In genomic region chr20:34390769-34391447, GRCh38 we compare ENCODE assay signal across 8 cellular contexts. TPM values are rescaled to one million over a fixed set of nuclear protein-coding genes. Genes with fewer than 3 reads are reported as not detected.
DNase-seq lines count a peak whose midpoint lies in the region; ATAC-seq and TF ChIP-seq lines count a peak whose summit lies in the region.

No MANE protein-coding gene starts in this region.

- H3K27ac Mint-ChIP-seq in activated naive CD8-positive, alpha-beta T cell treated with anti-CD3 and anti-CD28 coated beads, Interleukin-2, amount 50 U/mL, for 24 hours, result peak overlapping the region; percentile 22

- H3K27me3 ChIP-seq in MG63 (no peaks in the 10 kb centered on the region), mesenchymal stem cell (ENCODE audit: control insufficient read depth in 1 of 2, insufficient read depth in 1 of 2, low read length in 2 of 2) (no peaks in the 10 kb centered on the region)

- TF ChIP-seq CTCF in AG09319 (IDR thresholded peaks at IDR 0.05; ENCODE audit: low read depth, low read length), result no peak

- H3K18ac ChIP-seq in mesenchymal stem cell (ENCODE audit: low read depth in 1 of 2, low read length in 2 of 2), result no peak overlapping the region

- no peak overlapping the region for H3K9ac ChIP-seq in mesenchymal stem cell (ENCODE audit: low read length)

- no peak overlapping the region for H2BK15ac ChIP-seq in mesenchymal stem cell (ENCODE audit: low read depth, poor library complexity, severe bottlenecking)

- peak overlapping the region; percentile 54 for H3K27ac ChIP-seq in mesenchymal stem cell (ENCODE audit: low read length, poor library complexity, severe bottlenecking)

- no peaks in the 10 kb centered on the region for H3K27me3 Mint-ChIP-seq in activated naive CD8-positive, alpha-beta T cell treated with anti-CD3 and anti-CD28 coated beads, Interleukin-2, amount 50 U/mL, for 24 hours

- no peak overlapping the region for H2BK5ac ChIP-seq in mesenchymal stem cell (ENCODE audit: low read depth, low read length, poor library complexity, severe bottlenecking)

- H3K36me3 ChIP-seq in MG63 (peaks cover 46% of the 10 kb centered on the region), mesenchymal stem cell (ENCODE audit: control insufficient read depth in 1 of 2, insufficient read depth in 2 of 2, low read depth in 1 of 2, low read length in 2 of 2) (peaks cover 20 to 39% of the 10 kb centered on the region in 2 experiments)

- peaks cover 16% of the 10 kb centered on the region for H3K4me1 ChIP-seq in mesenchymal stem cell (ENCODE audit: control insufficient read depth, insufficient read depth, low read depth, low read length)

- H3K36me3 Mint-ChIP-seq in activated naive CD8-positive, alpha-beta T cell treated with anti-CD3 and anti-CD28 coated beads, Interleukin-2, amount 50 U/mL, for 24 hours (ENCODE audit: low read depth), result peaks cover 34% of the 10 kb centered on the region

- no peaks in the 10 kb centered on the region for H3K9me3 Mint-ChIP-seq in activated naive CD8-positive, alpha-beta T cell treated with anti-CD3 and anti-CD28 coated beads, Interleukin-2, amount 50 U/mL, for 24 hours

- no peak overlapping the region for H4K8ac ChIP-seq in mesenchymal stem cell (ENCODE audit: low read length)

- no peak overlapping the region for H2AFZ ChIP-seq in mesenchymal stem cell (ENCODE audit: low read depth, low read length)

- H3K9me3 ChIP-seq in MG63, result no peaks in the 10 kb centered on the region
- no peaks in the 10 kb centered on the region for H3K9me3 ChIP-seq in mesenchymal stem cell (ENCODE audit: control insufficient read depth, low read length)

- H3K4me1 Mint-ChIP-seq in activated naive CD8-positive, alpha-beta T cell treated with anti-CD3 and anti-CD28 coated beads, Interleukin-2, amount 50 U/mL, for 24 hours, result peaks cover 33% of the 10 kb centered on the region

- no peak overlapping the region for H2BK12ac ChIP-seq in mesenchymal stem cell (ENCODE audit: low read length in 2 of 2)

- peak; percentile 66 for DNase-seq in AG09319 (ENCODE audit: extremely low read depth, low read depth)
- DNase-seq in MG63, result peak; percentile 93
- peak; percentile 41 for DNase-seq in activated naive CD8-positive, alpha-beta T cell treated with anti-CD3 and anti-CD28 coated beads, Interleukin-2, amount 50 U/mL, for 24 hours
- peak; percentile 83 for DNase-seq in mesenchymal stem cell
- peak; percentile 51 for DNase-seq in ureter (ENCODE audit: low spot score)
- DNase-seq in SKM-1 treated with dmso at 0.1 percent for 144 hours (lab: John Stamatoyannopoulos, UW; ENCODE audit: unreplicated experiment), result no peak

- no peak overlapping the region for H3K4me3 Mint-ChIP-seq in activated naive CD8-positive, alpha-beta T cell treated with anti-CD3 and anti-CD28 coated beads, Interleukin-2, amount 50 U/mL, for 24 hours

- H3K79me1 ChIP-seq in mesenchymal stem cell (replicated peaks; ENCODE audit: low read length, poor library complexity, severe bottlenecking), result peaks cover 9% of the 10 kb centered on the region

- whole genome bisulfite sequencing in mesenchymal stem cell, result 10% methylated on average over 8 of the region's 13 CpGs

- no peak overlapping the region for H2BK120ac ChIP-seq in mesenchymal stem cell (ENCODE audit: low read depth, low read length)

- H4K91ac ChIP-seq in mesenchymal stem cell (ENCODE audit: low read length), result no peak overlapping the region

- no peak overlapping the region for H3K4me2 ChIP-seq in mesenchymal stem cell (ENCODE audit: low read length, poor library complexity, severe bottlenecking)

- no peak overlapping the region for H3K4ac ChIP-seq in mesenchymal stem cell (ENCODE audit: low read depth in 1 of 2, low read length in 2 of 2)

- no peak overlapping the region for H3K14ac ChIP-seq in mesenchymal stem cell (ENCODE audit: low read length in 2 of 2)

- ATAC-seq in activated naive CD8-positive, alpha-beta T cell treated with anti-CD3 and anti-CD28 coated beads, Interleukin-2, amount 50 U/mL, for 24 hours, result peak; percentile 82
- ATAC-seq in HG03571 (IDR thresholded peaks at IDR 0.05; ENCODE audit: unreplicated experiment), result no peak
- no peak for ATAC-seq in GM21360 (IDR thresholded peaks at IDR 0.05; ENCODE audit: unreplicated experiment)

- no peak overlapping the region for H3K4me3 ChIP-seq in MG63
- H3K4me3 ChIP-seq in mesenchymal stem cell (ENCODE audit: insufficient read depth in 1 of 2, low read depth in 1 of 2, low read length in 2 of 2), result no peak overlapping the region

- H3K23ac ChIP-seq in mesenchymal stem cell (ENCODE audit: low read length in 2 of 2), result no peak overlapping the region

- H2AK5ac ChIP-seq in mesenchymal stem cell (ENCODE audit: low read length, severe bottlenecking), result no peak overlapping the region

RNA-seq across cellular contexts. Expression of gene ITCH, which starts 27.8 kb away (rescaled TPM):
- 26.2 and 47.8 TPM in 2 replicates for total RNA-seq in MG63 (2014; rRNA removed; shearing (Covaris generic); ENCODE audit: low replicate concordance)
- 25.4 TPM for polyA plus RNA-seq in mesenchymal stem cell (2013, experiment 1 of 2)
- polyA plus RNA-seq in mesenchymal stem cell (2013, experiment 2 of 2), result 25.6 TPM
- 65.0 TPM for total RNA-seq in ureter
